ENCODE assay signal across 1 cellular context in genomic region chr18:59516356-59517155, GRCh38.
TF ChIP-seq lines count a peak whose summit lies in the region.

No MANE protein-coding gene starts in this region.

TF ChIP-seq in K562, 482 proteins besides CTCF, POLR2A, EP300 and RAD21 (continued from another document and continues in another):
- TF ChIP-seq GMEB1 (CRISPR knock-in tag; IDR thresholded peaks at IDR 0.05) (no peak), SNIP1 (IDR thresholded peaks at IDR 0.05; ENCODE audit: low read depth) (no peak), ZC3H4 (CRISPR knock-in tag; IDR thresholded peaks at IDR 0.05; ENCODE audit: borderline replicate concordance) (no peak), ZNF695 (CRISPR knock-in tag; IDR thresholded peaks at IDR 0.05) (no peak), RBM15 (IDR thresholded peaks at IDR 0.05; ENCODE audit: insufficient read depth, low read length) (no peak), ETS2 (tag; IDR thresholded peaks at IDR 0.05; ENCODE audit: borderline replicate concordance, poor library complexity, severe bottlenecking) (no peak), FOXJ2 (tag; IDR thresholded peaks at IDR 0.05) (peak; percentile 91), ZBTB26 (CRISPR knock-in tag; IDR thresholded peaks at IDR 0.05) (no peak), ATF6 (CRISPR knock-in tag; IDR thresholded peaks at IDR 0.05) (no peak), PKNOX1 (IDR thresholded peaks at IDR 0.05) (no peak), CTBP1 (IDR thresholded peaks at IDR 0.05; ENCODE audit: borderline replicate concordance) (no peak), BDP1 (IDR thresholded peaks at IDR 0.05; ENCODE audit: insufficient read depth, insufficient read length) (no peak), NFE2L1 (tag; IDR thresholded peaks at IDR 0.05; ENCODE audit: borderline replicate concordance, low read depth) (no peak), POLR3A (IDR thresholded peaks at IDR 0.05; ENCODE audit: borderline replicate concordance, extremely low read depth, insufficient read depth, insufficient read length) (no peak), ZFP1 (CRISPR knock-in tag; IDR thresholded peaks at IDR 0.05) (no peak), RHOXF2B (CRISPR knock-in tag; conservative IDR thresholded peaks at IDR 0.05) (no peak), NR2C2 (CRISPR knock-in tag; IDR thresholded peaks at IDR 0.05) (no peak), NR2C2 (tag; IDR thresholded peaks at IDR 0.05) (no peak), SFPQ (IDR thresholded peaks at IDR 0.05; ENCODE audit: low read depth, low read length) (no peak)
- TF ChIP-seq, protein P1, sequence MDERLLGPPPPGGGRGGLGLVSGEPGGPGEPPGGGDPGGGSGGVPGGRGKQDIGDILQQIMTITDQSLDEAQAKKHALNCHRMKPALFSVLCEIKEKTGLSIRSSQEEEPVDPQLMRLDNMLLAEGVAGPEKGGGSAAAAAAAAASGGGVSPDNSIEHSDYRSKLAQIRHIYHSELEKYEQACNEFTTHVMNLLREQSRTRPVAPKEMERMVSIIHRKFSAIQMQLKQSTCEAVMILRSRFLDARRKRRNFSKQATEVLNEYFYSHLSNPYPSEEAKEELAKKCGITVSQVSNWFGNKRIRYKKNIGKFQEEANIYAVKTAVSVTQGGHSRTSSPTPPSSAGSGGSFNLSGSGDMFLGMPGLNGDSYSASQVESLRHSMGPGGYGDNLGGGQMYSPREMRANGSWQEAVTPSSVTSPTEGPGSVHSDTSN (CRISPR knock-in tag; IDR thresholded peaks at IDR 0.05; ENCODE audit: low read depth): no peak
- TF ChIP-seq, protein P1 (tag; conservative IDR thresholded peaks at IDR 0.05; ENCODE audit: low read depth): no peak
- TF ChIP-seq, protein P2, sequence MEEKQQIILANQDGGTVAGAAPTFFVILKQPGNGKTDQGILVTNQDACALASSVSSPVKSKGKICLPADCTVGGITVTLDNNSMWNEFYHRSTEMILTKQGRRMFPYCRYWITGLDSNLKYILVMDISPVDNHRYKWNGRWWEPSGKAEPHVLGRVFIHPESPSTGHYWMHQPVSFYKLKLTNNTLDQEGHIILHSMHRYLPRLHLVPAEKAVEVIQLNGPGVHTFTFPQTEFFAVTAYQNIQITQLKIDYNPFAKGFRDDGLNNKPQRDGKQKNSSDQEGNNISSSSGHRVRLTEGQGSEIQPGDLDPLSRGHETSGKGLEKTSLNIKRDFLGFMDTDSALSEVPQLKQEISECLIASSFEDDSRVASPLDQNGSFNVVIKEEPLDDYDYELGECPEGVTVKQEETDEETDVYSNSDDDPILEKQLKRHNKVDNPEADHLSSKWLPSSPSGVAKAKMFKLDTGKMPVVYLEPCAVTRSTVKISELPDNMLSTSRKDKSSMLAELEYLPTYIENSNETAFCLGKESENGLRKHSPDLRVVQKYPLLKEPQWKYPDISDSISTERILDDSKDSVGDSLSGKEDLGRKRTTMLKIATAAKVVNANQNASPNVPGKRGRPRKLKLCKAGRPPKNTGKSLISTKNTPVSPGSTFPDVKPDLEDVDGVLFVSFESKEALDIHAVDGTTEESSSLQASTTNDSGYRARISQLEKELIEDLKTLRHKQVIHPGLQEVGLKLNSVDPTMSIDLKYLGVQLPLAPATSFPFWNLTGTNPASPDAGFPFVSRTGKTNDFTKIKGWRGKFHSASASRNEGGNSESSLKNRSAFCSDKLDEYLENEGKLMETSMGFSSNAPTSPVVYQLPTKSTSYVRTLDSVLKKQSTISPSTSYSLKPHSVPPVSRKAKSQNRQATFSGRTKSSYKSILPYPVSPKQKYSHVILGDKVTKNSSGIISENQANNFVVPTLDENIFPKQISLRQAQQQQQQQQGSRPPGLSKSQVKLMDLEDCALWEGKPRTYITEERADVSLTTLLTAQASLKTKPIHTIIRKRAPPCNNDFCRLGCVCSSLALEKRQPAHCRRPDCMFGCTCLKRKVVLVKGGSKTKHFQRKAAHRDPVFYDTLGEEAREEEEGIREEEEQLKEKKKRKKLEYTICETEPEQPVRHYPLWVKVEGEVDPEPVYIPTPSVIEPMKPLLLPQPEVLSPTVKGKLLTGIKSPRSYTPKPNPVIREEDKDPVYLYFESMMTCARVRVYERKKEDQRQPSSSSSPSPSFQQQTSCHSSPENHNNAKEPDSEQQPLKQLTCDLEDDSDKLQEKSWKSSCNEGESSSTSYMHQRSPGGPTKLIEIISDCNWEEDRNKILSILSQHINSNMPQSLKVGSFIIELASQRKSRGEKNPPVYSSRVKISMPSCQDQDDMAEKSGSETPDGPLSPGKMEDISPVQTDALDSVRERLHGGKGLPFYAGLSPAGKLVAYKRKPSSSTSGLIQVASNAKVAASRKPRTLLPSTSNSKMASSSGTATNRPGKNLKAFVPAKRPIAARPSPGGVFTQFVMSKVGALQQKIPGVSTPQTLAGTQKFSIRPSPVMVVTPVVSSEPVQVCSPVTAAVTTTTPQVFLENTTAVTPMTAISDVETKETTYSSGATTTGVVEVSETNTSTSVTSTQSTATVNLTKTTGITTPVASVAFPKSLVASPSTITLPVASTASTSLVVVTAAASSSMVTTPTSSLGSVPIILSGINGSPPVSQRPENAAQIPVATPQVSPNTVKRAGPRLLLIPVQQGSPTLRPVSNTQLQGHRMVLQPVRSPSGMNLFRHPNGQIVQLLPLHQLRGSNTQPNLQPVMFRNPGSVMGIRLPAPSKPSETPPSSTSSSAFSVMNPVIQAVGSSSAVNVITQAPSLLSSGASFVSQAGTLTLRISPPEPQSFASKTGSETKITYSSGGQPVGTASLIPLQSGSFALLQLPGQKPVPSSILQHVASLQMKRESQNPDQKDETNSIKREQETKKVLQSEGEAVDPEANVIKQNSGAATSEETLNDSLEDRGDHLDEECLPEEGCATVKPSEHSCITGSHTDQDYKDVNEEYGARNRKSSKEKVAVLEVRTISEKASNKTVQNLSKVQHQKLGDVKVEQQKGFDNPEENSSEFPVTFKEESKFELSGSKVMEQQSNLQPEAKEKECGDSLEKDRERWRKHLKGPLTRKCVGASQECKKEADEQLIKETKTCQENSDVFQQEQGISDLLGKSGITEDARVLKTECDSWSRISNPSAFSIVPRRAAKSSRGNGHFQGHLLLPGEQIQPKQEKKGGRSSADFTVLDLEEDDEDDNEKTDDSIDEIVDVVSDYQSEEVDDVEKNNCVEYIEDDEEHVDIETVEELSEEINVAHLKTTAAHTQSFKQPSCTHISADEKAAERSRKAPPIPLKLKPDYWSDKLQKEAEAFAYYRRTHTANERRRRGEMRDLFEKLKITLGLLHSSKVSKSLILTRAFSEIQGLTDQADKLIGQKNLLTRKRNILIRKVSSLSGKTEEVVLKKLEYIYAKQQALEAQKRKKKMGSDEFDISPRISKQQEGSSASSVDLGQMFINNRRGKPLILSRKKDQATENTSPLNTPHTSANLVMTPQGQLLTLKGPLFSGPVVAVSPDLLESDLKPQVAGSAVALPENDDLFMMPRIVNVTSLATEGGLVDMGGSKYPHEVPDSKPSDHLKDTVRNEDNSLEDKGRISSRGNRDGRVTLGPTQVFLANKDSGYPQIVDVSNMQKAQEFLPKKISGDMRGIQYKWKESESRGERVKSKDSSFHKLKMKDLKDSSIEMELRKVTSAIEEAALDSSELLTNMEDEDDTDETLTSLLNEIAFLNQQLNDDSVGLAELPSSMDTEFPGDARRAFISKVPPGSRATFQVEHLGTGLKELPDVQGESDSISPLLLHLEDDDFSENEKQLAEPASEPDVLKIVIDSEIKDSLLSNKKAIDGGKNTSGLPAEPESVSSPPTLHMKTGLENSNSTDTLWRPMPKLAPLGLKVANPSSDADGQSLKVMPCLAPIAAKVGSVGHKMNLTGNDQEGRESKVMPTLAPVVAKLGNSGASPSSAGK (IDR thresholded peaks at IDR 0.05): no peak
- TF ChIP-seq, protein P3, sequence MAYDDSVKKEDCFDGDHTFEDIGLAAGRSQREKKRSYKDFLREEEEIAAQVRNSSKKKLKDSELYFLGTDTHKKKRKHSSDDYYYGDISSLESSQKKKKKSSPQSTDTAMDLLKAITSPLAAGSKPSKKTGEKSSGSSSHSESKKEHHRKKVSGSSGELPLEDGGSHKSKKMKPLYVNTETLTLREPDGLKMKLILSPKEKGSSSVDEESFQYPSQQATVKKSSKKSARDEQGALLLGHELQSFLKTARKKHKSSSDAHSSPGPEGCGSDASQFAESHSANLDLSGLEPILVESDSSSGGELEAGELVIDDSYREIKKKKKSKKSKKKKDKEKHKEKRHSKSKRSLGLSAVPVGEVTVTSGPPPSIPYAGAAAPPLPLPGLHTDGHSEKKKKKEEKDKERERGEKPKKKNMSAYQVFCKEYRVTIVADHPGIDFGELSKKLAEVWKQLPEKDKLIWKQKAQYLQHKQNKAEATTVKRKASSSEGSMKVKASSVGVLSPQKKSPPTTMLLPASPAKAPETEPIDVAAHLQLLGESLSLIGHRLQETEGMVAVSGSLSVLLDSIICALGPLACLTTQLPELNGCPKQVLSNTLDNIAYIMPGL (CRISPR knock-in tag; IDR thresholded peaks at IDR 0.05): no peak
- TF ChIP-seq, protein P4, sequence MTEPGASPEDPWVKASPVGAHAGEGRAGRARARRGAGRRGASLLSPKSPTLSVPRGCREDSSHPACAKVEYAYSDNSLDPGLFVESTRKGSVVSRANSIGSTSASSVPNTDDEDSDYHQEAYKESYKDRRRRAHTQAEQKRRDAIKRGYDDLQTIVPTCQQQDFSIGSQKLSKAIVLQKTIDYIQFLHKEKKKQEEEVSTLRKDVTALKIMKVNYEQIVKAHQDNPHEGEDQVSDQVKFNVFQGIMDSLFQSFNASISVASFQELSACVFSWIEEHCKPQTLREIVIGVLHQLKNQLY (CRISPR knock-in tag; conservative IDR thresholded peaks at IDR 0.05): no peak
